Comparison of ENCODE assay signal across 16 cellular contexts in the genomic region with DNA sequence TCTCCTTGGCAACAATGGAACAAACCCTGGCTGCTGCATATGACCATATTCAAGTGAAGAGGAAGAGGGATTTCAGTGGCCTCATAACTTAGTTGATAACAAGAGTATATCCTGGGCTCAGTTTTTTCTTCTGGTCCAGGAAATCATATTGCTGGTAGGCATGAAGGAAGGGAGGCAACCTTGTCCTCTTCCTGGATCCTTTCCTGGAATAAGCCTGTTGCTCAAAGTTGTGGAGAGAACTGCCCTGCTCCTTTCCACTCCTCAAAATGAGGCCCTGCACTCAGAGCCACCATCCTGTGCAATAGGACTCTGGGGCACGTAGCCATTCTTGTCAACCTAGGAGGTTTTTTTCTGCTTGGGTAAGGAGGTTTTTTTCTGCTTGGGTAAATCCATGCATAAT.
"Had no signal": no experiment of that assay in that cellular context is flagged by ENCODE, and none has a peak within 500 bp of the region (broad histone marks: within the 10 kb centered on the region; RNA-seq: fewer than 3 reads in every experiment).

No MANE protein-coding gene starts in this region.

- DNase-seq: cerebellar nuclear complex; effector memory CD8-positive, alpha-beta T cell; foreskin keratinocyte; head of caudate nucleus; islet precursor cell; mesendoderm; naive B cell; psoas muscle; retina; sigmoid colon; stimulated activated CD4-positive, alpha-beta T cell treated with anti-CD3 and anti-CD28 coated beads, Interleukin-12 subunit alpha, Interleukin-12 subunit beta, amount 100 ng/mL, for 4 hours; stimulated activated CD4-positive, alpha-beta T cell treated with anti-CD3 and anti-CD28 coated beads, Interleukin-2, amount 100 ng/mL, for 48 hours; tibial artery had no signal

- H3K27ac ChIP-seq: cardiac muscle cell, foreskin keratinocyte, psoas muscle, sigmoid colon, tibial artery had no signal

- H3K4me1 ChIP-seq: foreskin keratinocyte, psoas muscle, tibial artery had no signal

- H3K27me3 ChIP-seq: cardiac muscle cell, foreskin keratinocyte, sigmoid colon, tibial artery had no signal

- H3K4me3 ChIP-seq: cardiac muscle cell, psoas muscle, sigmoid colon, skin epidermis, tibial artery had no signal

- ATAC-seq: effector memory CD8-positive, alpha-beta T cell; foreskin keratinocyte; left lobe of liver; psoas muscle had no signal

- H3K9me3 ChIP-seq: psoas muscle, sigmoid colon, tibial artery had no signal

- H3K36me3 ChIP-seq: cardiac muscle cell, sigmoid colon, tibial artery had no signal
